ENCODE assay signal across 1 cellular context in genomic region chr17:75749545-75750389, GRCh38.
TF ChIP-seq lines count a peak whose summit lies in the region.

No MANE protein-coding gene starts in this region.

TF ChIP-seq in HepG2, 621 proteins besides CTCF, POLR2A, EP300 and RAD21 (continued from another document and continues in another):
- TF ChIP-seq, protein P1, sequence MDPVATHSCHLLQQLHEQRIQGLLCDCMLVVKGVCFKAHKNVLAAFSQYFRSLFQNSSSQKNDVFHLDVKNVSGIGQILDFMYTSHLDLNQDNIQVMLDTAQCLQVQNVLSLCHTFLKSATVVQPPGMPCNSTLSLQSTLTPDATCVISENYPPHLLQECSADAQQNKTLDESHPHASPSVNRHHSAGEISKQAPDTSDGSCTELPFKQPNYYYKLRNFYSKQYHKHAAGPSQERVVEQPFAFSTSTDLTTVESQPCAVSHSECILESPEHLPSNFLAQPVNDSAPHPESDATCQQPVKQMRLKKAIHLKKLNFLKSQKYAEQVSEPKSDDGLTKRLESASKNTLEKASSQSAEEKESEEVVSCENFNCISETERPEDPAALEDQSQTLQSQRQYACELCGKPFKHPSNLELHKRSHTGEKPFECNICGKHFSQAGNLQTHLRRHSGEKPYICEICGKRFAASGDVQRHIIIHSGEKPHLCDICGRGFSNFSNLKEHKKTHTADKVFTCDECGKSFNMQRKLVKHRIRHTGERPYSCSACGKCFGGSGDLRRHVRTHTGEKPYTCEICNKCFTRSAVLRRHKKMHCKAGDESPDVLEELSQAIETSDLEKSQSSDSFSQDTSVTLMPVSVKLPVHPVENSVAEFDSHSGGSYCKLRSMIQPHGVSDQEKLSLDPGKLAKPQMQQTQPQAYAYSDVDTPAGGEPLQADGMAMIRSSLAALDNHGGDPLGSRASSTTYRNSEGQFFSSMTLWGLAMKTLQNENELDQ (CRISPR knock-in tag; IDR thresholded peaks at IDR 0.05; ENCODE audit: borderline replicate concordance), result no peak
- TF ChIP-seq ZNF337 (CRISPR knock-in tag; IDR thresholded peaks at IDR 0.05; ENCODE audit: borderline replicate concordance, low read depth), result no peak
- peak; percentile 87 for TF ChIP-seq XRCC5 (optimal IDR thresholded peaks at IDR 0.05; ENCODE audit: low read length)
- 0 out of 2 replicates have a peak, but pooled peaks have one; percentile 7 for TF ChIP-seq ZNF788 (CRISPR knock-in tag; IDR thresholded peaks at IDR 0.05; ENCODE audit: borderline replicate concordance)
- TF ChIP-seq HNRNPLL (IDR thresholded peaks at IDR 0.05; ENCODE audit: low read depth, low read length, poor library complexity, severe bottlenecking), result peak; percentile 47
- no peak for TF ChIP-seq ZNF816 (CRISPR knock-in tag; IDR thresholded peaks at IDR 0.05; ENCODE audit: borderline replicate concordance)
- TF ChIP-seq DMAP1 (CRISPR knock-in tag; IDR thresholded peaks at IDR 0.05), result no peak
- TF ChIP-seq KLF12 (CRISPR knock-in tag; IDR thresholded peaks at IDR 0.05; ENCODE audit: borderline replicate concordance), result no peak
- no peak for TF ChIP-seq ZBTB8A (CRISPR knock-in tag; IDR thresholded peaks at IDR 0.05; ENCODE audit: borderline replicate concordance, low read depth)
- 0 out of 2 replicates have a peak, but pooled peaks have one; percentile 58 for TF ChIP-seq ZNF784 (CRISPR knock-in tag; IDR thresholded peaks at IDR 0.05; ENCODE audit: borderline replicate concordance)
- peak; percentile 32; the same call in 1 of the 2 replicates for TF ChIP-seq BHLHE40 (IDR thresholded peaks at IDR 0.05; ENCODE audit: low read length)
- TF ChIP-seq, protein P2, sequence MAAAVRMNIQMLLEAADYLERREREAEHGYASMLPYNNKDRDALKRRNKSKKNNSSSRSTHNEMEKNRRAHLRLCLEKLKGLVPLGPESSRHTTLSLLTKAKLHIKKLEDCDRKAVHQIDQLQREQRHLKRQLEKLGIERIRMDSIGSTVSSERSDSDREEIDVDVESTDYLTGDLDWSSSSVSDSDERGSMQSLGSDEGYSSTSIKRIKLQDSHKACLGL (CRISPR knock-in tag; IDR thresholded peaks at IDR 0.05), result peak; percentile 67
- TF ChIP-seq, protein P3, sequence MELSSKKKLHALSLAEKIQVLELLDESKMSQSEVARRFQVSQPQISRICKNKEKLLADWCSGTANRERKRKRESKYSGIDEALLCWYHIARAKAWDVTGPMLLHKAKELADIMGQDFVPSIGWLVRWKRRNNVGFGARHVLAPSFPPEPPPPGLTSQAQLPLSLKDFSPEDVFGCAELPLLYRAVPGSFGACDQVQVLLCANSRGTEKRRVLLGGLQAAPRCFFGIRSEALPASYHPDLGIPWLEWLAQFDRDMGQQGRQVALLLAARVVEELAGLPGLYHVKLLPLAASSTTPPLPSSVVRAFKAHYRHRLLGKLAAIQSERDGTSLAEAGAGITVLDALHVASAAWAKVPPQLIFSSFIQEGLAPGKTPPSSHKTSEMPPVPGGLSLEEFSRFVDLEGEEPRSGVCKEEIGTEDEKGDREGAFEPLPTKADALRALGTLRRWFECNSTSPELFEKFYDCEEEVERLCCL (CRISPR knock-in tag; IDR thresholded peaks at IDR 0.05; ENCODE audit: borderline replicate concordance), result no peak
- TF ChIP-seq MBNL3 (CRISPR knock-in tag; conservative IDR thresholded peaks at IDR 0.05), result no peak
- no peak; the same call in 1 of the 2 replicates for TF ChIP-seq PATZ1 (CRISPR knock-in tag; IDR thresholded peaks at IDR 0.05)
- TF ChIP-seq, protein P4, sequence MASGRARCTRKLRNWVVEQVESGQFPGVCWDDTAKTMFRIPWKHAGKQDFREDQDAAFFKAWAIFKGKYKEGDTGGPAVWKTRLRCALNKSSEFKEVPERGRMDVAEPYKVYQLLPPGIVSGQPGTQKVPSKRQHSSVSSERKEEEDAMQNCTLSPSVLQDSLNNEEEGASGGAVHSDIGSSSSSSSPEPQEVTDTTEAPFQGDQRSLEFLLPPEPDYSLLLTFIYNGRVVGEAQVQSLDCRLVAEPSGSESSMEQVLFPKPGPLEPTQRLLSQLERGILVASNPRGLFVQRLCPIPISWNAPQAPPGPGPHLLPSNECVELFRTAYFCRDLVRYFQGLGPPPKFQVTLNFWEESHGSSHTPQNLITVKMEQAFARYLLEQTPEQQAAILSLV (CRISPR knock-in tag; IDR thresholded peaks at IDR 0.05; ENCODE audit: borderline replicate concordance), result no peak
- TF ChIP-seq ZNF747 (CRISPR knock-in tag; IDR thresholded peaks at IDR 0.05; ENCODE audit: borderline replicate concordance), result no peak
- no peak for TF ChIP-seq ZKSCAN8 (CRISPR knock-in tag; IDR thresholded peaks at IDR 0.05; ENCODE audit: borderline replicate concordance)
- TF ChIP-seq SRF (IDR thresholded peaks at IDR 0.05; ENCODE audit: low read depth, low read length), result no peak
- no peak for TF ChIP-seq MIER2 (CRISPR knock-in tag; IDR thresholded peaks at IDR 0.05)
- TF ChIP-seq ZNF350 (CRISPR knock-in tag; IDR thresholded peaks at IDR 0.05; ENCODE audit: borderline replicate concordance, low read depth), result no peak
- TF ChIP-seq SNAPC4 (CRISPR knock-in tag; IDR thresholded peaks at IDR 0.05), result no peak
- TF ChIP-seq HOXD1 (CRISPR knock-in tag; IDR thresholded peaks at IDR 0.05), result 0 out of 2 replicates have a peak, but pooled peaks have one; percentile 39
- TF ChIP-seq FOXP4 (CRISPR knock-in tag; IDR thresholded peaks at IDR 0.05), result peak; percentile 27; the same call in 1 of the 2 replicates
- no peak for TF ChIP-seq ZMYM3 (CRISPR knock-in tag; IDR thresholded peaks at IDR 0.05)
- no peak for TF ChIP-seq ZNF720 (CRISPR knock-in tag; IDR thresholded peaks at IDR 0.05)
- no peak for TF ChIP-seq ZNF678 (CRISPR knock-in tag; IDR thresholded peaks at IDR 0.05)
- TF ChIP-seq ZNF879 (CRISPR knock-in tag; IDR thresholded peaks at IDR 0.05), result no peak
- TF ChIP-seq, protein P5, sequence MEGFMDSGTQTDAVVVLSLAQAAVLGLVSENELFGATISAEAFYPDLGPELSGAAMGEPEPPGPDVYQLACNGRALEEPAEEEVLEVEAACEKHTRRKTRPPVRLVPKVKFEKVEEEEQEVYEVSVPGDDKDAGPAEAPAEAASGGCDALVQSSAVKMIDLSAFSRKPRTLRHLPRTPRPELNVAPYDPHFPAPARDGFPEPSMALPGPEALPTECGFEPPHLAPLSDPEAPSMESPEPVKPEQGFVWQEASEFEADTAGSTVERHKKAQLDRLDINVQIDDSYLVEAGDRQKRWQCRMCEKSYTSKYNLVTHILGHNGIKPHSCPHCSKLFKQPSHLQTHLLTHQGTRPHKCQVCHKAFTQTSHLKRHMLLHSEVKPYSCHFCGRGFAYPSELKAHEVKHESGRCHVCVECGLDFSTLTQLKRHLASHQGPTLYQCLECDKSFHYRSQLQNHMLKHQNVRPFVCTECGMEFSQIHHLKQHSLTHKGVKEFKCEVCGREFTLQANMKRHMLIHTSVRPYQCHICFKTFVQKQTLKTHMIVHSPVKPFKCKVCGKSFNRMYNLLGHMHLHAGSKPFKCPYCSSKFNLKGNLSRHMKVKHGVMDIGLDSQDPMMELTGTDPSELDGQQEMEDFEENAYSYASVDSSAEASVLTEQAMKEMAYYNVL (CRISPR knock-in tag; IDR thresholded peaks at IDR 0.05; ENCODE audit: borderline replicate concordance), result 0 out of 2 replicates have a peak, but pooled peaks have one; percentile 60
- TF ChIP-seq HDAC1 (CRISPR knock-in tag; IDR thresholded peaks at IDR 0.05), result 0 out of 2 replicates have a peak, but pooled peaks have one; percentile 2
- no peak for TF ChIP-seq HMG20A (CRISPR knock-in tag; IDR thresholded peaks at IDR 0.05; ENCODE audit: borderline replicate concordance)
- TF ChIP-seq, protein P6, sequence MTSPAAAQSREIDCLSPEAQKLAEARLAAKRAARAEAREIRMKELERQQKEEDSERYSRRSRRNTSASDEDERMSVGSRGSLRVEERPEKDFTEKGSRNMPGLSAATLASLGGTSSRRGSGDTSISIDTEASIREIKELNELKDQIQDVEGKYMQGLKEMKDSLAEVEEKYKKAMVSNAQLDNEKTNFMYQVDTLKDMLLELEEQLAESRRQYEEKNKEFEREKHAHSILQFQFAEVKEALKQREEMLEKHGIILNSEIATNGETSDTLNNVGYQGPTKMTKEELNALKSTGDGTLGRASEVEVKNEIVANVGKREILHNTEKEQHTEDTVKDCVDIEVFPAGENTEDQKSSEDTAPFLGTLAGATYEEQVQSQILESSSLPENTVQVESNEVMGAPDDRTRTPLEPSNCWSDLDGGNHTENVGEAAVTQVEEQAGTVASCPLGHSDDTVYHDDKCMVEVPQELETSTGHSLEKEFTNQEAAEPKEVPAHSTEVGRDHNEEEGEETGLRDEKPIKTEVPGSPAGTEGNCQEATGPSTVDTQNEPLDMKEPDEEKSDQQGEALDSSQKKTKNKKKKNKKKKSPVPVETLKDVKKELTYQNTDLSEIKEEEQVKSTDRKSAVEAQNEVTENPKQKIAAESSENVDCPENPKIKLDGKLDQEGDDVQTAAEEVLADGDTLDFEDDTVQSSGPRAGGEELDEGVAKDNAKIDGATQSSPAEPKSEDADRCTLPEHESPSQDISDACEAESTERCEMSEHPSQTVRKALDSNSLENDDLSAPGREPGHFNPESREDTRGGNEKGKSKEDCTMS (CRISPR knock-in tag; conservative IDR thresholded peaks at IDR 0.05), result no peak
- peak; percentile 96 for TF ChIP-seq STAG1 (CRISPR knock-in tag; IDR thresholded peaks at IDR 0.05)
- no peak for TF ChIP-seq ZBTB1 (CRISPR knock-in tag; IDR thresholded peaks at IDR 0.05; ENCODE audit: borderline replicate concordance)
- no peak for TF ChIP-seq ZSCAN22 (CRISPR knock-in tag; IDR thresholded peaks at IDR 0.05)
- peak; percentile 37; the same call in 1 of the 2 replicates for TF ChIP-seq SIN3A (IDR thresholded peaks at IDR 0.05; ENCODE audit: borderline replicate concordance, low read depth, low read length)
- TF ChIP-seq IKZF4 (CRISPR knock-in tag; IDR thresholded peaks at IDR 0.05; ENCODE audit: borderline replicate concordance, low read depth, not compliant biosample characterization), result peak; percentile 37
